In the genomic region with DNA sequence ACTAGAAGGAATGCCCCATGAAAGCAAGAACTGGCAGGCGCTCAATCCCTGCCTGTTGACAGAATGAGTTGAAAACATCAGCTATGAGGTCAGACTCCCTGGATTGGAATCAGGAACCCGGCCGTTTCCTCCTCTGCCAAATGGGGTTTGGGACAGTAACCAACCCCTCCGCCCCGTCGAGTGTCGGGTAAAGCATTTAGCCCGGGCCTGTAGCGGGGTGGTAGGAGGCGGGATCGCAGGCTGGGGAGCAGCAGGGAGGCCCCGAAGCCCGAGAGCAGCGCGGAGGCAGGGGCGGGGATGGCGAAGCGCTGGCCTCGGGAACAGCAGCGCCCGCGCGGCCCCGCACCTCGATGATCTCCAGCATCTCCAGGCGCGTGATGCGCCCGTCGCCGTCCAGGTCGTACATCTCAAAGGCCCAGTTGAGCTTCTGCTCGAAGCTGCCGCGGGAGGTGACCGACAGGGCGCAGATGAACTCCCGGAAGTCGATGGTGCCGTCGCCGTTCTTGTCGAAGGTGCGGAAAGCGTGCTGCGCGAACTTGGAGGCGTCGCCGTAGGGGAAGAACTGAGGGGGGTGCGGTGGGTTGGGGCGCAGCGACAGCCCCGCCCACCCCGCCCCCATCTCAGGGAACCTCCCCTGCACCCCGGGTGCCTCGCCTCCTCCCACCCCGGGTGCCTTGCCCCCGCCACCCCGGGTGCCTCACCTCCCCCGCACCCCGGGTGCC, we compare ENCODE assay signal across 12 cellular contexts. TPM values are rescaled to one million over a fixed set of nuclear protein-coding genes. Genes with fewer than 3 reads are reported as not detected.
DNase-seq lines count a peak whose midpoint lies in the region; ATAC-seq and TF ChIP-seq lines count a peak whose summit lies in the region.
"Had no signal": no experiment of that assay in that cellular context is flagged by ENCODE, and none has a peak within 500 bp of the region (broad histone marks: within the 10 kb centered on the region; RNA-seq: fewer than 3 reads in every experiment).

No MANE protein-coding gene starts in this region.

- peaks cover 5% of the 10 kb centered on the region for H3K27me3 Mint-ChIP-seq in activated naive CD4-positive, alpha-beta T cell treated with anti-CD3 and anti-CD28 coated beads for 36 hours (ENCODE audit: low read depth)
- H3K27me3 Mint-ChIP-seq in immature natural killer cell (ENCODE audit: low read depth in 3 of 3): peaks cover 5 to 15% (median 15%) of the 10 kb centered on the region in 3 donors

- peak; percentile 44 for ATAC-seq in Right ventricle myocardium superior (ENCODE audit: poor library complexity)

- peak overlapping the region; percentile 29 for H3K4me3 ChIP-seq in thymus (ENCODE audit: low read length)
- no peak overlapping the region for H3K4me3 ChIP-seq in adrenal gland

- TF ChIP-seq CTCF in adrenal gland (IDR thresholded peaks at IDR 0.05): no peak

- H3K27ac Mint-ChIP-seq in activated naive CD4-positive, alpha-beta T cell treated with anti-CD3 and anti-CD28 coated beads for 36 hours: no peak overlapping the region
- H3K27ac Mint-ChIP-seq in immature natural killer cell: no peak overlapping the region

- H3K4me1 ChIP-seq in thymus (ENCODE audit: control insufficient read depth, insufficient read depth, low read length): no peaks in the 10 kb centered on the region
- H3K4me1 ChIP-seq in adrenal gland (replicated peaks in 1 of 2): no peaks in the 10 kb centered on the region

- H3K36me3 ChIP-seq in thymus (ENCODE audit: control insufficient read depth, insufficient read depth) (no peaks in the 10 kb centered on the region), adrenal gland (replicated peaks in 1 of 2) (no peaks in the 10 kb centered on the region)
- H3K36me3 ChIP-seq: stomach had no signal

- H3K9me3 ChIP-seq in thymus (ENCODE audit: control insufficient read depth) (no peaks in the 10 kb centered on the region), adrenal gland (replicated peaks in 1 of 3) (no peaks in the 10 kb centered on the region)
- H3K9me3 ChIP-seq: stomach had no signal

- H3K27ac ChIP-seq in thymus (ENCODE audit: low read depth): no peak overlapping the region
- H3K27ac ChIP-seq in adrenal gland: no peak overlapping the region
- H3K27ac ChIP-seq: KMS-11, stomach had no signal

- peaks cover 5% of the 10 kb centered on the region for H3K36me3 Mint-ChIP-seq in activated naive CD4-positive, alpha-beta T cell treated with anti-CD3 and anti-CD28 coated beads for 36 hours (ENCODE audit: low read depth)
- peaks cover 0 to 6% (median 0%) of the 10 kb centered on the region in 3 donors for H3K36me3 Mint-ChIP-seq in immature natural killer cell

- no peak for TF ChIP-seq POLR2A in adrenal gland (IDR thresholded peaks at IDR 0.05)

- WGBS in thymus: 19% methylated on average over 62 of the region's 62 CpGs
- WGBS in adrenal gland, 4 donors: 21 to 56% (median 33%) methylated on average over 3 to 62 of the region's 62 CpGs

- peak overlapping the region; percentile 35 for H3K4me3 Mint-ChIP-seq in activated naive CD4-positive, alpha-beta T cell treated with anti-CD3 and anti-CD28 coated beads for 36 hours
- peak overlapping the region in 3 of 5 donors; percentile 40 to 62 (median 51) for H3K4me3 Mint-ChIP-seq in immature natural killer cell

- intact Hi-C loops in Right ventricle myocardium superior (cut with DNase I) (no loop called here), cardiac septum (cut with DNase I) (no loop called here), adrenal gland (cut with DNase I) (no loop called here)
- intact Hi-C loops in activated naive CD4-positive, alpha-beta T cell treated with anti-CD3 and anti-CD28 coated beads for 36 hours (cut with micrococcal nuclease): no loop called here

- no peaks in the 10 kb centered on the region for H3K9me3 Mint-ChIP-seq in activated naive CD4-positive, alpha-beta T cell treated with anti-CD3 and anti-CD28 coated beads for 36 hours
- H3K9me3 Mint-ChIP-seq in immature natural killer cell: peaks cover 0 to 4% (median 0%) of the 10 kb centered on the region in 6 donors

- CTCF ChIA-PET in activated naive CD4-positive, alpha-beta T cell treated with anti-CD3 and anti-CD28 coated beads for 36 hours (lab: Charles Lee): interaction anchor here (2.2 kb wide), 1 partner anchor 11 kb away, joined by 9 read pairs; no protein-coding TSS in a partner anchor

- DNase-seq in Right ventricle myocardium superior (peak; percentile 66), cardiac septum (ENCODE audit: low spot score) (no peak), immature natural killer cell (peak; percentile 6 to 32 (median 31)), COR-L47 (lab: John Stamatoyannopoulos, UW) (no peak), NOMO-1 treated with dmso at 0.1 percent for 144 hours (lab: John Stamatoyannopoulos, UW; ENCODE audit: unreplicated experiment) (no peak), adrenal gland (no peak)
- peak; percentile 60 for DNase-seq in activated naive CD4-positive, alpha-beta T cell treated with anti-CD3 and anti-CD28 coated beads for 36 hours
- DNase-seq: NCI-H2227 treated with DMSO at 0.1 percent for 48 hours, stomach had no signal

- peaks cover 37% of the 10 kb centered on the region for H3K4me1 Mint-ChIP-seq in activated naive CD4-positive, alpha-beta T cell treated with anti-CD3 and anti-CD28 coated beads for 36 hours (ENCODE audit: low read depth)
- peaks cover 5% of the 10 kb centered on the region in 2 donors for H3K4me1 Mint-ChIP-seq in immature natural killer cell

- H3K27me3 ChIP-seq in thymus (ENCODE audit: control insufficient read depth, insufficient read depth) (peaks cover 24% of the 10 kb centered on the region), adrenal gland (peaks cover 27% of the 10 kb centered on the region)

RNA-seq across cellular contexts. Expression of a gene that starts 7.5 kb away (rescaled TPM):
- 2.8 TPM for total RNA-seq in Right ventricle myocardium superior
- total RNA-seq in cardiac septum: 0.05 TPM
- under 1 TPM; 0.43 to 0.52 TPM for total RNA-seq in activated naive CD4-positive, alpha-beta T cell treated with anti-CD3 and anti-CD28 coated beads for 36 hours
- under 1 TPM in 2 of 3 donors, not detected in 1; 0.04 to 0.13 TPM for polyA plus RNA-seq in immature natural killer cell
- polyA plus RNA-seq in thymus: 0.34 TPM
- total RNA-seq in adrenal gland: 1 to 10 TPM in 3 of 8 donors, under 1 TPM in 1, not detected in 4; 0.42 to 6.4 (median 3.4) TPM
- 1 to 10 TPM; 1.1 to 9.9 (median 3.9) TPM for polyA plus RNA-seq in adrenal gland

RNA-seq across cellular contexts. Expression of a gene that starts 11.8 kb away (rescaled TPM):
- total RNA-seq in Right ventricle myocardium superior: 30.4 TPM
- total RNA-seq in cardiac septum: 25.0 TPM
- not detected for total RNA-seq in activated naive CD4-positive, alpha-beta T cell treated with anti-CD3 and anti-CD28 coated beads for 36 hours
- polyA plus RNA-seq in immature natural killer cell: not detected
- not detected for polyA plus RNA-seq in thymus
- total RNA-seq in adrenal gland: 1 to 10 TPM in 4 of 8 donors, under 1 TPM in 3, not detected in 1; 0.43 to 7.8 (median 2.3) TPM
- 1 to 10 TPM in 1 of 3 donors, under 1 TPM in 2; 0.17 to 1.0 (median 0.97) TPM for polyA plus RNA-seq in adrenal gland
- total RNA-seq: epithelial cell of proximal tubule had no signal

RNA-seq across cellular contexts. Expression of a gene that starts 44.3 kb away (rescaled TPM):
- total RNA-seq in Right ventricle myocardium superior (16.9 TPM), cardiac septum (20.5 TPM), adrenal gland (10 to 100 TPM in 7 of 8 donors, 1 to 10 TPM in 1; 8.4 to 27.7 (median 15.2) TPM)
- total RNA-seq in activated naive CD4-positive, alpha-beta T cell treated with anti-CD3 and anti-CD28 coated beads for 36 hours: under 1 TPM; 0.15 to 0.17 TPM
- polyA plus RNA-seq in immature natural killer cell (not detected), thymus (2.6 TPM), adrenal gland (10 to 100 TPM in 1 of 3 donors, 1 to 10 TPM in 2; 7.4 to 18.2 (median 8.1) TPM)

RNA-seq across cellular contexts. Expression of a gene that starts 54.9 kb away (rescaled TPM):
- total RNA-seq in Right ventricle myocardium superior (27.9 TPM), cardiac septum (26.4 TPM), adrenal gland (10 to 100 TPM; 34.3 to 78.9 (median 42.3) TPM)
- 10 to 100 TPM; 73.8 to 75.6 TPM for total RNA-seq in activated naive CD4-positive, alpha-beta T cell treated with anti-CD3 and anti-CD28 coated beads for 36 hours
- polyA plus RNA-seq in immature natural killer cell (100 to 1,000 TPM in 2 of 3 donors, 10 to 100 TPM in 1; 99.6 to 177 (median 133) TPM), thymus (54.2 TPM), adrenal gland (10 to 100 TPM; 43.6 to 56.0 (median 47.1) TPM)

Comparison
In these comparisons a context has a peak if more than half of its experiments do, and no peak if none do; other contexts are left out.
1. DNase-seq: peak in Right ventricle myocardium superior (single experiment), activated naive CD4-positive, alpha-beta T cell treated with anti-CD3 and anti-CD28 coated beads for 36 hours (single experiment) and immature natural killer cell (3 of 3); none in cardiac septum (single experiment), COR-L47 (single experiment), NOMO-1 treated with dmso at 0.1 percent for 144 hours (single experiment) and adrenal gland (0 of 7).
2. RNA of a gene that starts 44.3 kb away (total RNA-seq): 20.5 TPM in cardiac septum (single experiment), 16.9 TPM in Right ventricle myocardium superior (single experiment) and 8.4 to 27.7 TPM in adrenal gland; 0.15 to 0.17 TPM in activated naive CD4-positive, alpha-beta T cell treated with anti-CD3 and anti-CD28 coated beads for 36 hours; every median in the first group is over 4 times any median in the second.